In the genomic region with DNA sequence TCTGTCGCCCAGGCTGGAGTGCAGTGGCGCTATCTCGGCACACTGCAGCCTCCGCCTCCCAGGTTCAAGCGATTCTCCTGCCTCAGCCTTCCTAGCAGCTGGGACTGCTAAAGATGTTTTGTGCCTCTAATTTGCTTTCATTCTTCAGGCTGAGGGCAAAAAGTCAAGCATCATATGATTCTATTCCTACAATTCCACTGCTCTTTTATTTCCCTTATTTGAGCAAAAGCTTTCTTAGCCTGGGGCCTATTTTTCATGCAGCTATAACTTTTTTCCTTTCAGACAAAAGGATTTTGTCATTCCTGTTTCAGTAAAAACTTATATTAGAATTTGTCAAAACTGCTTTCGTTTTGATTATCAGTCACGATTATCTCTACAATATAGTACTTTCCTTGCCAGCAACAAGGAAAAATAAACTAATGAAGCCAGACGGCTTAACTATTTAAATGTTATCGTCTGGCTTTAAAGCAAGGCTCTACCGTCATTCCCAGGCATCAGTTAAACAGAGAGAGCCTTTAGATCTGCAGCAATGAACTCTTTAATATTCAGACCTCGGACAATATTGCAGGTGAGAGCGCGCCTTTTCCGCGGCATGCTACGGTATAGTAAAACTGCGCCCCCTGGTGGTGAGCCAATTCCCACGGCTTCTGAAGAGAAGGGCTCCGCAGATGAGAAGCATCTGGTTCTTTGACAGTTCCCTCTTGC, we compare ENCODE assay signal across 8 cellular contexts. TPM values are rescaled to one million over a fixed set of nuclear protein-coding genes. Genes with fewer than 3 reads are reported as not detected.
DNase-seq lines count a peak whose midpoint lies in the region; TF ChIP-seq lines count a peak whose summit lies in the region.

No MANE protein-coding gene starts in this region.

- CTCF ChIA-PET in HEK293 (lab: Yijun Ruan, JAX), result interaction anchor here (0.6 to 3.6 kb wide), 31 partner anchors 10 to 558 kb away, joined by 3 to 43 read pairs (median 4); no protein-coding TSS in a partner anchor

- no peaks in the 10 kb centered on the region for H3K9me3 ChIP-seq in ES-I3 (ENCODE audit: control insufficient read depth, insufficient read depth, low read length)
- no peaks in the 10 kb centered on the region for H3K9me3 ChIP-seq in HEK293 (ENCODE audit: control insufficient read depth, insufficient read depth, low read depth, low read length)
- H3K9me3 ChIP-seq in tibial artery, result no peaks in the 10 kb centered on the region

- H3K4me1 Mint-ChIP-seq in glutamatergic neuron (ENCODE audit: low read depth, unreplicated experiment), result peaks cover 6% of the 10 kb centered on the region

- intact Hi-C loops in tibial artery (cut with DNase I; ENCODE audit: low total_unique reads), result no loop called here

- H3K36me3 ChIP-seq in ES-I3 (ENCODE audit: insufficient read depth, low read length), result no peaks in the 10 kb centered on the region
- no peaks in the 10 kb centered on the region for H3K36me3 ChIP-seq in HEK293 (ENCODE audit: control insufficient read depth in 2 of 2, insufficient read depth in 1 of 2, low read length in 2 of 2)
- no peaks in the 10 kb centered on the region for H3K36me3 ChIP-seq in tibial artery

- TF ChIP-seq CTCF in HEK293 (tag by site-specific recombination; IDR thresholded peaks at IDR 0.05), result peak; percentile 63
- peak; percentile 99 for TF ChIP-seq CTCF in glutamatergic neuron (IDR thresholded peaks at IDR 0.05; ENCODE audit: partially characterized antibody, unreplicated experiment)
- TF ChIP-seq CTCF in tibial artery (IDR thresholded peaks at IDR 0.05), result peak; percentile 81 to 86

- H3K27ac Mint-ChIP-seq in glutamatergic neuron (ENCODE audit: unreplicated experiment), result no peak overlapping the region

- peaks cover 0 to 5% of the 10 kb centered on the region in 2 donors for H3K27me3 ChIP-seq in tibial artery

- no peak overlapping the region for H3K27ac ChIP-seq in HEK293 (ENCODE audit: extremely low read depth, low read depth, low read length)
- peak overlapping the region; percentile 91 for H3K27ac ChIP-seq in tibial artery

- DNase-seq in NCI-H1092 (lab: John Stamatoyannopoulos, UW) (peak; percentile 46), SK-MEL-5 (ENCODE audit: low read depth, low spot score) (peak; percentile 90), glutamatergic neuron (peak; percentile 89), pons (ENCODE audit: low spot score) (peak; percentile 74), tibial artery (peak; percentile 89 to 93)
- peak; percentile 90 for DNase-seq in activated naive CD4-positive, alpha-beta T cell treated with anti-CD3 and anti-CD28 coated beads, Interleukin-2, amount 50 U/mL, for 16 hours

- H3K4me3 ChIP-seq in HEK293 (ENCODE audit: low read depth, low read length), result no peak overlapping the region
- peak overlapping the region; percentile 98 to 99 for H3K4me3 ChIP-seq in tibial artery

- H3K36me3 Mint-ChIP-seq in glutamatergic neuron (ENCODE audit: unreplicated experiment), result no peaks in the 10 kb centered on the region

- in situ Hi-C loops in SK-MEL-5 (cut with HindIII; ENCODE audit: low pct_unique_long_range_greater_than_20kb, low sequenced_read_pairs), result loop anchor here (25.0 kb wide), 1 partner anchor 95 kb away; no protein-coding TSS in a partner anchor

- POLR2A ChIA-PET in HEK293 (lab: Yijun Ruan, JAX), result no interaction called here

- no peak overlapping the region for H3K4me3 Mint-ChIP-seq in glutamatergic neuron (ENCODE audit: unreplicated experiment)

- H3K4me1 ChIP-seq in ES-I3 (ENCODE audit: insufficient read depth, low read length) (peaks cover 7% of the 10 kb centered on the region; the same call in 1 of the 2 replicates), HEK293 (ENCODE audit: control insufficient read depth, insufficient read depth, low read length) (peaks cover 7% of the 10 kb centered on the region; the same call in 1 of the 2 replicates), tibial artery (peaks cover 0 to 22% (median 5%) of the 10 kb centered on the region in 4 donors)

- peaks cover 4% of the 10 kb centered on the region for H3K27me3 Mint-ChIP-seq in glutamatergic neuron (ENCODE audit: unreplicated experiment)

- peak overlapping the region; percentile 27; the same call in 1 of the 2 replicates for H3K9ac ChIP-seq in ES-I3 (ENCODE audit: low read depth, low read length)

- peaks cover 11% of the 10 kb centered on the region for H3K9me3 Mint-ChIP-seq in glutamatergic neuron (ENCODE audit: unreplicated experiment)

TF ChIP-seq in HEK293, 187 proteins besides CTCF, POLR2A, EP300 and RAD21 (continues in another document):
- peak; percentile 76 for TF ChIP-seq ZNF654 (tag by site-specific recombination; IDR thresholded peaks at IDR 0.05; ENCODE audit: low read depth)
- no peak; the same call in 1 of the 2 replicates for TF ChIP-seq TRIM28 (IDR thresholded peaks at IDR 0.05; ENCODE audit: borderline replicate concordance, low read length)
- no peak for TF ChIP-seq ZNF423 (tag by site-specific recombination; IDR thresholded peaks at IDR 0.05)
- no peak for TF ChIP-seq GLI4 (tag by site-specific recombination; IDR thresholded peaks at IDR 0.05)
- TF ChIP-seq, protein P1, sequence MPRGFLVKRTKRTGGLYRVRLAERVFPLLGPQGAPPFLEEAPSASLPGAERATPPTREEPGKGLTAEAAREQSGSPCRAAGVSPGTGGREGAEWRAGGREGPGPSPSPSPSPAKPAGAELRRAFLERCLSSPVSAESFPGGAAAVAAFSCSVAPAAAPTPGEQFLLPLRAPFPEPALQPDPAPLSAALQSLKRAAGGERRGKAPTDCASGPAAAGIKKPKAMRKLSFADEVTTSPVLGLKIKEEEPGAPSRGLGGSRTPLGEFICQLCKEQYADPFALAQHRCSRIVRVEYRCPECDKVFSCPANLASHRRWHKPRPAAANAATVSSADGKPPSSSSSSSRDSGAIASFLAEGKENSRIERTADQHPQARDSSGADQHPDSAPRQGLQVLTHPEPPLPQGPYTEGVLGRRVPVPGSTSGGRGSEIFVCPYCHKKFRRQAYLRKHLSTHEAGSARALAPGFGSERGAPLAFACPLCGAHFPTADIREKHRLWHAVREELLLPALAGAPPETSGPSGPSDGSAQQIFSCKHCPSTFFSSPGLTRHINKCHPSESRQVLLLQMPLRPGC (tag by site-specific recombination; IDR thresholded peaks at IDR 0.05), result no peak
- no peak for TF ChIP-seq ZNF707 (tag by site-specific recombination; IDR thresholded peaks at IDR 0.05)
- TF ChIP-seq ZNF561 (tag by site-specific recombination; IDR thresholded peaks at IDR 0.05; ENCODE audit: borderline replicate concordance), result peak; percentile 91; the same call in 1 of the 2 replicates
- no peak for TF ChIP-seq EGR2 (tag by site-specific recombination; IDR thresholded peaks at IDR 0.05; ENCODE audit: low read depth)
- TF ChIP-seq ZNF473 (tag by site-specific recombination; IDR thresholded peaks at IDR 0.05), result no peak
- 0 out of 2 replicates have a peak, but pooled peaks have one; percentile 22 for TF ChIP-seq ZNF596 (tag by site-specific recombination; IDR thresholded peaks at IDR 0.05)
- no peak for TF ChIP-seq ZFP69B (tag by site-specific recombination; IDR thresholded peaks at IDR 0.05)
- TF ChIP-seq, protein P2, sequence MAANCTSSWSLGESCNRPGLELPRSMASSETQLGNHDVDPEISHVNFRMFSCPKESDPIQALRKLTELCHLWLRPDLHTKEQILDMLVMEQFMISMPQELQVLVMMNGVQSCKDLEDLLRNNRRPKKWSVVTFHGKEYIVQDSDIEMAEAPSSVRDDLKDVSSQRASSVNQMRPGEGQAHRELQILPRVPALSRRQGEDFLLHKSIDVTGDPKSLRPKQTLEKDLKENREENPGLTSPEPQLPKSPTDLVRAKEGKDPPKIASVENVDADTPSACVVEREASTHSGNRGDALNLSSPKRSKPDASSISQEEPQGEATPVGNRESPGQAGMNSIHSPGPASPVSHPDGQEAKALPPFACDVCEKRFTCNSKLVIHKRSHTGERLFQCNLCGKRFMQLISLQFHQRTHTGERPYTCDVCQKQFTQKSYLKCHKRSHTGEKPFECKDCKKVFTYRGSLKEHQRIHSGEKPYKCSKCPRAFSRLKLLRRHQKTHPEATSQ (tag by site-specific recombination; IDR thresholded peaks at IDR 0.05), result no peak
- TF ChIP-seq ZNF548 (tag by site-specific recombination; IDR thresholded peaks at IDR 0.05), result no peak
- TF ChIP-seq ZNF335 (tag by site-specific recombination; conservative IDR thresholded peaks at IDR 0.05), result peak; percentile 50
- no peak for TF ChIP-seq YY1 (tag by site-specific recombination; IDR thresholded peaks at IDR 0.05)
- 0 out of 2 replicates have a peak, but pooled peaks have one; percentile 25 for TF ChIP-seq ZNF394 (tag by site-specific recombination; IDR thresholded peaks at IDR 0.05; ENCODE audit: borderline replicate concordance)
- TF ChIP-seq, protein P3, sequence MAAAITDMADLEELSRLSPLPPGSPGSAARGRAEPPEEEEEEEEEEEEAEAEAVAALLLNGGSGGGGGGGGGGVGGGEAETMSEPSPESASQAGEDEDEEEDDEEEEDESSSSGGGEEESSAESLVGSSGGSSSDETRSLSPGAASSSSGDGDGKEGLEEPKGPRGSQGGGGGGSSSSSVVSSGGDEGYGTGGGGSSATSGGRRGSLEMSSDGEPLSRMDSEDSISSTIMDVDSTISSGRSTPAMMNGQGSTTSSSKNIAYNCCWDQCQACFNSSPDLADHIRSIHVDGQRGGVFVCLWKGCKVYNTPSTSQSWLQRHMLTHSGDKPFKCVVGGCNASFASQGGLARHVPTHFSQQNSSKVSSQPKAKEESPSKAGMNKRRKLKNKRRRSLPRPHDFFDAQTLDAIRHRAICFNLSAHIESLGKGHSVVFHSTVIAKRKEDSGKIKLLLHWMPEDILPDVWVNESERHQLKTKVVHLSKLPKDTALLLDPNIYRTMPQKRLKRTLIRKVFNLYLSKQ (tag by site-specific recombination; IDR thresholded peaks at IDR 0.05; ENCODE audit: borderline replicate concordance), result no peak
- TF ChIP-seq FEZF1 (tag by site-specific recombination; IDR thresholded peaks at IDR 0.05), result peak; percentile 34
- TF ChIP-seq ZNF10 (tag by site-specific recombination; IDR thresholded peaks at IDR 0.05), result no peak
- TF ChIP-seq MZF1 (tag by site-specific recombination; IDR thresholded peaks at IDR 0.05; ENCODE audit: borderline replicate concordance), result no peak

RNA-seq across cellular contexts. Expression of a gene that starts 1.4 kb away (rescaled TPM):
- 51.8 and 53.6 TPM in 2 replicates for total RNA-seq in SK-MEL-5 (2014; rRNA removed; shearing (Covaris generic))
- 14.8 and 23.8 TPM in 2 replicates for polyA plus RNA-seq in SK-MEL-5 (2015; cell fraction: cytosol; rRNA removed)
- 27.3 and 31.9 TPM in 2 replicates for polyA plus RNA-seq in SK-MEL-5 (2015; cell fraction: nucleus; rRNA removed)
- total RNA-seq in glutamatergic neuron (ENCODE audit: unreplicated experiment), result 5.2 TPM
